In genomic region chr4:8200302-8200975, GRCh38 we compare ENCODE assay signal across 8 cellular contexts. TPM values are rescaled to one million over a fixed set of nuclear protein-coding genes. Genes with fewer than 3 reads are reported as not detected.
A peak's percentile ranks its signal among the peaks of the same experiment; 100 is the strongest.
DNase-seq lines count a peak whose midpoint lies in the region; ATAC-seq and TF ChIP-seq lines count a peak whose summit lies in the region.

No MANE protein-coding gene starts in this region.

- peaks cover 54% of the 10 kb centered on the region for H3K4me1 ChIP-seq in CD4-positive, alpha-beta memory T cell (ENCODE audit: insufficient read depth, low read length)
- H3K4me1 ChIP-seq in PC-9 (replicated peaks; ENCODE audit: insufficient read depth), result peaks cover 30% of the 10 kb centered on the region
- peaks cover 67% of the 10 kb centered on the region for H3K4me1 ChIP-seq in mammary epithelial cell (ENCODE audit: insufficient read depth, low read length)
- H3K4me1 ChIP-seq in vagina, result peaks cover 52% of the 10 kb centered on the region

- 4% methylated on average over 21 of the region's 30 CpGs for WGBS in mammary epithelial cell (ENCODE audit: low coverage, missing lambda C conversion rate)

- dilution Hi-C loops in mammary epithelial cell (cut with HindIII; ENCODE audit: low sequenced_read_pairs), result no loop called here

- no peaks in the 10 kb centered on the region for H3K27me3 ChIP-seq in CD4-positive, alpha-beta memory T cell (ENCODE audit: insufficient read depth, low read length)
- H3K27me3 ChIP-seq in PC-9 (ENCODE audit: insufficient read depth, low read depth) (no peaks in the 10 kb centered on the region), mammary epithelial cell (ENCODE audit: insufficient read depth, low read length) (no peaks in the 10 kb centered on the region), vagina (no peaks in the 10 kb centered on the region)

- H3K4me2 ChIP-seq in PC-9 (peak overlapping the region; percentile 97), mammary epithelial cell (ENCODE audit: insufficient read depth, low read depth, low read length) (peak overlapping the region; percentile 95)

- peak overlapping the region; percentile 96 to 99 (median 98) for H3K27ac Mint-ChIP-seq in CD4-positive, alpha-beta memory T cell
- peak overlapping the region; percentile 79 for H3K27ac Mint-ChIP-seq in mesothelial cell of epicardium

- H2AFZ ChIP-seq in PC-9 (no peak overlapping the region), mammary epithelial cell (ENCODE audit: low read depth, low read length) (no peak overlapping the region)

- no peaks in the 10 kb centered on the region for H3K27me3 Mint-ChIP-seq in CD4-positive, alpha-beta memory T cell
- H3K27me3 Mint-ChIP-seq in mesothelial cell of epicardium (ENCODE audit: low read depth), result no peaks in the 10 kb centered on the region

- no peaks in the 10 kb centered on the region for H3K9me3 ChIP-seq in CD4-positive, alpha-beta memory T cell (ENCODE audit: control insufficient read depth in 1 of 2, low read length in 2 of 2)
- no peaks in the 10 kb centered on the region for H3K9me3 ChIP-seq in PC-9 (ENCODE audit: insufficient read depth, low read depth)
- no peaks in the 10 kb centered on the region for H3K9me3 ChIP-seq in mammary epithelial cell (replicated peaks; ENCODE audit: insufficient read depth, low read length)
- H3K9me3 ChIP-seq in vagina, result no peaks in the 10 kb centered on the region

- peaks cover 0 to 6% of the 10 kb centered on the region in 2 donors for H3K36me3 Mint-ChIP-seq in CD4-positive, alpha-beta memory T cell
- H3K36me3 Mint-ChIP-seq in mesothelial cell of epicardium, result no peaks in the 10 kb centered on the region

- H3K4me3 Mint-ChIP-seq in CD4-positive, alpha-beta memory T cell, result peak overlapping the region; percentile 94 to 97 (median 96)
- peak overlapping the region; percentile 26 for H3K4me3 Mint-ChIP-seq in mesothelial cell of epicardium

- H3K4me1 Mint-ChIP-seq in CD4-positive, alpha-beta memory T cell, result peaks cover 22 to 58% (median 43%) of the 10 kb centered on the region in 4 donors
- H3K4me1 Mint-ChIP-seq in mesothelial cell of epicardium, result peaks cover 61% of the 10 kb centered on the region

- intact Hi-C loops in CD4-positive, alpha-beta memory T cell (cut with micrococcal nuclease), result loop anchor here (2.0 kb wide), 2 partner anchors 24 to 42 kb away; partner anchors contain the start of gene ABLIM2
- intact Hi-C loops in PC-9 (cut with micrococcal nuclease; ENCODE audit: unreplicated experiment), result no loop called here
- intact Hi-C loops in mammary epithelial cell (cut with micrococcal nuclease), result no loop called here
- intact Hi-C loops in vagina (cut with DNase I), result no loop called here

- CTCF ChIA-PET in CD4-positive, alpha-beta memory T cell (lab: Charles Lee; ENCODE audit: partially characterized antibody), result interaction anchor here (3.1 kb wide), 1 partner anchor 24 kb away, joined by 26 read pairs; no protein-coding TSS in a partner anchor
- CTCF ChIA-PET in PC-9 (lab: Charles Lee), result no interaction called here
- CTCF ChIA-PET in mammary epithelial cell (lab: Charles Lee; ENCODE audit: low non-redundant PET), result interaction anchor here (1.4 kb wide), 1 partner anchor 24 kb away, joined by 4 read pairs; no protein-coding TSS in a partner anchor

- peak; percentile 39 to 75 (median 67) for DNase-seq in CD4-positive, alpha-beta memory T cell
- no peak for DNase-seq in PC-9
- peak; percentile 70 for DNase-seq in mammary epithelial cell
- DNase-seq in mesothelial cell of epicardium (ENCODE audit: low spot score in 2 of 2, unreplicated experiment in 2 of 2), result no peak
- DNase-seq in vagina (ENCODE audit: extremely low spot score in 2 of 2), result no peak
- no peak for DNase-seq in NCI-H2171 (lab: John Stamatoyannopoulos, UW)
- no peak for DNase-seq in superior temporal gyrus (ENCODE audit: extremely low spot score)

- POLR2A ChIA-PET in CD4-positive, alpha-beta memory T cell (lab: Charles Lee; ENCODE audit: partially characterized antibody), result interaction anchor here (1.2 to 4.2 kb wide), 4 partner anchors 24 to 241 kb away, joined by 3 to 31 read pairs (median 15); partner anchors contain the start of gene ABLIM2
- POLR2A ChIA-PET in PC-9 (lab: Charles Lee; ENCODE audit: unreplicated experiment), result no interaction called here

- peak overlapping the region; percentile 55 to 85 for H3K4me3 ChIP-seq in CD4-positive, alpha-beta memory T cell (ENCODE audit: low read length in 2 of 2)
- H3K4me3 ChIP-seq in PC-9 (no peak overlapping the region), mammary epithelial cell (replicated peaks in 1 of 3; ENCODE audit: insufficient read depth in 1 of 3, low read depth in 2 of 3, low read length in 3 of 3) (peak overlapping the region; percentile 67 to 85 (median 84)), vagina (peak overlapping the region; percentile 34 to 40)

- H3K36me3 ChIP-seq in CD4-positive, alpha-beta memory T cell (ENCODE audit: insufficient read depth, low read length), result no peaks in the 10 kb centered on the region
- H3K36me3 ChIP-seq in PC-9 (ENCODE audit: low read depth), result no peaks in the 10 kb centered on the region
- peaks cover 12% of the 10 kb centered on the region for H3K36me3 ChIP-seq in mammary epithelial cell (ENCODE audit: insufficient read depth, low read length)
- no peaks in the 10 kb centered on the region for H3K36me3 ChIP-seq in vagina

- H4K20me1 ChIP-seq in PC-9 (ENCODE audit: insufficient read depth) (no peaks in the 10 kb centered on the region), mammary epithelial cell (ENCODE audit: insufficient read depth, low read length) (peaks cover 3% of the 10 kb centered on the region)

- H3K79me2 ChIP-seq in PC-9 (ENCODE audit: low read depth), result 0 out of 2 replicates have a peak, but pooled peaks cover 2% of the 10 kb centered on the region
- H3K79me2 ChIP-seq in mammary epithelial cell (ENCODE audit: insufficient read depth, low read length), result peaks cover 63% of the 10 kb centered on the region

- H3K9me2 ChIP-seq in PC-9 (ENCODE audit: insufficient read depth), result no peaks in the 10 kb centered on the region

- no peak for ATAC-seq in HG03460 (IDR thresholded peaks at IDR 0.05; ENCODE audit: unreplicated experiment)

- peak overlapping the region; percentile 98 for H3K9ac ChIP-seq in mammary epithelial cell (ENCODE audit: insufficient read depth, low read length)

- peak overlapping the region; percentile 84 for H3K27ac ChIP-seq in CD4-positive, alpha-beta memory T cell (ENCODE audit: low read depth, low read length)
- H3K27ac ChIP-seq in PC-9 (no peak overlapping the region), mammary epithelial cell (ENCODE audit: insufficient read depth, low read depth, low read length) (peak overlapping the region; percentile 93), vagina (peak overlapping the region; percentile 71)

- no peak for TF ChIP-seq POLR2A in vagina (IDR thresholded peaks at IDR 0.05)

- peaks cover 6% of the 10 kb centered on the region; the same call in 1 of the 2 replicates for H3F3A ChIP-seq in PC-9 (ENCODE audit: insufficient read depth, low read depth)

- TF ChIP-seq CTCF in PC-9 (conservative IDR thresholded peaks at IDR 0.05) (no peak), mammary epithelial cell (conservative IDR thresholded peaks at IDR 0.05 in 1 of 2, IDR thresholded peaks at IDR 0.05 in 1 of 2; ENCODE audit: extremely low read depth in 1 of 2, insufficient read depth in 1 of 2, low read depth in 1 of 2, low read length in 2 of 2) (no peak), mesothelial cell of epicardium (IDR thresholded peaks at IDR 0.05; ENCODE audit: unreplicated experiment) (no peak), vagina (IDR thresholded peaks at IDR 0.05) (no peak)

- H3K9me3 Mint-ChIP-seq in CD4-positive, alpha-beta memory T cell, result no peaks in the 10 kb centered on the region
- H3K9me3 Mint-ChIP-seq in mesothelial cell of epicardium, result no peaks in the 10 kb centered on the region

- in situ Hi-C loops in mammary epithelial cell (cut with MboI; ENCODE audit: low sequenced_read_pairs in 2 of 2), result no loop called here

- no TSS peak for BruUV-seq in PC-9 (replicated peaks; lab: Mats Ljungman, UMichigan)
- TSS peak; percentile 95 for BruUV-seq in mammary epithelial cell (replicated peaks; lab: Mats Ljungman, UMichigan)

RNA-seq across cellular contexts. Expression of gene SH3TC1, which starts 1.3 kb away (rescaled TPM):
- 10 to 100 TPM; 37.1 to 41.3 TPM for total RNA-seq in CD4-positive, alpha-beta memory T cell
- 10 to 100 TPM in 1 of 2 donors, 1 to 10 TPM in 1; 7.9 to 14.3 TPM for polyA plus RNA-seq in CD4-positive, alpha-beta memory T cell
- total RNA-seq in PC-9 (2021) (5.2 and 11.2 TPM in 2 replicates), mammary epithelial cell (100 to 1,000 TPM in 1 of 2 donors, 10 to 100 TPM in 1; 70.8 to 138 TPM), mesothelial cell of epicardium (22.0 to 24.0 TPM (median 23.2 TPM) in 3 replicates), vagina (50.6 TPM)
- polyA plus RNA-seq in mammary epithelial cell, result 37.7 TPM
- 62.5 TPM for polyA minus RNA-seq in mammary epithelial cell

RNA-seq across cellular contexts. Expression of gene ABLIM2, which starts 41.8 kb away (rescaled TPM):
- total RNA-seq in CD4-positive, alpha-beta memory T cell, result 1 to 10 TPM; 6.2 to 7.9 TPM
- polyA plus RNA-seq in CD4-positive, alpha-beta memory T cell, result 1 to 10 TPM in 1 of 2 donors, under 1 TPM in 1; 0.44 to 1.3 TPM
- total RNA-seq in PC-9 (2021) (1.6 and 6.2 TPM in 2 replicates), mammary epithelial cell (under 1 TPM; 0.28 to 0.67 TPM), mesothelial cell of epicardium (2.7 to 3.5 TPM (median 3.1 TPM) in 3 replicates), vagina (15.5 TPM)
- 0.87 TPM for polyA plus RNA-seq in mammary epithelial cell
- 3.9 TPM for polyA minus RNA-seq in mammary epithelial cell

Comparison
In these comparisons a context has a peak if more than half of its experiments do, and no peak if none do; other contexts are left out.
1. DNase-seq: peak in CD4-positive, alpha-beta memory T cell (5 of 5) and mammary epithelial cell (single experiment); none in PC-9 (0 of 2), mesothelial cell of epicardium (0 of 2), vagina (0 of 2), NCI-H2171 (single experiment) and superior temporal gyrus (single experiment).